Comparison of ENCODE assay signal across 12 cellular contexts in the genomic region with DNA sequence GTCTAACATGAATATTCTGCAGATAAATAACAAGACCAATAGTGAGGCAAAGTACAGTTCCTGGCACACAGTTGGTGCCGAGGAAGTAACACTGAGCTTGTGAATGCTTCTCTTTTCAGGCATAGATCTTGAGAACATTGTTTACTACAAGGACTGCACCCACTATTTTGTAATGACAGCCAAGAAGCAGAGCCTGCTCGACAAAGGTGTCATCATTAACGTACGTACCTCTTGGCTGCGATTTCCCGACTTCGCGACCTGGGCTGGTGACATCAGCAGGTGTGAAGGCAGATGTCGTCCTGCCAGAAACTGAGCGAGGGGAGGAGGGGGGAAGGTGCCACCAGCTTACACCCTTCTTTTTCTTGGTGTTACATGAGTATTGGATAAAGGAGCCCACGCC.
DNase-seq lines count a peak whose midpoint lies in the region; ATAC-seq and TF ChIP-seq lines count a peak whose summit lies in the region.
"Had no signal": no experiment of that assay in that cellular context is flagged by ENCODE, and none has a peak within 500 bp of the region (broad histone marks: within the 10 kb centered on the region; RNA-seq: fewer than 3 reads in every experiment).

No MANE protein-coding gene starts in this region.

- H3K4me1 ChIP-seq in cardiac muscle cell (ENCODE audit: low read depth) (peaks cover 14% of the 10 kb centered on the region), thyroid gland (peaks cover 34 to 38% of the 10 kb centered on the region in 2 donors)

- no peak overlapping the region for H3K4me3 ChIP-seq in cardiac muscle cell
- no peak overlapping the region for H3K4me3 ChIP-seq in thyroid gland (replicated peaks in 1 of 3)

- no peak for TF ChIP-seq POLR2A in thyroid gland (IDR thresholded peaks at IDR 0.05)

- intact Hi-C loops in left ventricle myocardium superior (cut with micrococcal nuclease) (no loop called here), thyroid gland (cut with DNase I) (no loop called here)

- TF ChIP-seq CTCF in cardiac muscle cell (IDR thresholded peaks at IDR 0.05; ENCODE audit: low read depth, low read length) (no peak), thyroid gland (IDR thresholded peaks at IDR 0.05) (no peak)

- ATAC-seq in left ventricle myocardium superior (no peak), GM19035 (IDR thresholded peaks at IDR 0.05; ENCODE audit: unreplicated experiment) (no peak), HG03196 (IDR thresholded peaks at IDR 0.05; ENCODE audit: unreplicated experiment) (no peak)

- H3K27me3 ChIP-seq in cardiac muscle cell = no peaks in the 10 kb centered on the region
- H3K27me3 ChIP-seq in thyroid gland = no peaks in the 10 kb centered on the region

- no peaks in the 10 kb centered on the region for H3K9me3 ChIP-seq in cardiac muscle cell (ENCODE audit: low read depth)
- no peaks in the 10 kb centered on the region for H3K9me3 ChIP-seq in thyroid gland

- WGBS in thyroid gland, 2 donors = 94 to 97% methylated on average over 11 of the region's 11 CpGs

- H3K27ac ChIP-seq in cardiac muscle cell (peak overlapping the region; percentile 81), angular gyrus (ENCODE audit: low read depth, low read length) (peak overlapping the region; percentile 4), thyroid gland (peak overlapping the region in 2 of 3 donors; percentile 73 to 77)

- H3K36me3 ChIP-seq in cardiac muscle cell (peaks cover 44% of the 10 kb centered on the region), thyroid gland (peaks cover 0 to 6% of the 10 kb centered on the region in 2 donors)

- DNase-seq in cardiac muscle cell (ENCODE audit: low read depth in 1 of 2, low spot score in 1 of 2) (no peak), left ventricle myocardium superior (no peak), mucosa of gallbladder (ENCODE audit: low spot score) (peak; percentile 64), thyroid gland (no peak), DMS 273 treated with DMSO at 0.1 percent for 48 hours (lab: John Stamatoyannopoulos, UW) (no peak)
- DNase-seq: activated CD8-positive, alpha-beta memory T cell treated with anti-CD3 and anti-CD28 coated beads for 24 hours; endodermal cell; NCI-H1694; NCI-H510A had no signal

Comparison
In these comparisons a context has a peak if more than half of its experiments do, and no peak if none do; other contexts are left out.
1. H3K27ac ChIP-seq: peak in every context shown above with its lines; median percentile 81 in cardiac muscle cell; 75 in thyroid gland; 4 in angular gyrus.